ENCODE assay signal across 1 cellular context in the genomic region with DNA sequence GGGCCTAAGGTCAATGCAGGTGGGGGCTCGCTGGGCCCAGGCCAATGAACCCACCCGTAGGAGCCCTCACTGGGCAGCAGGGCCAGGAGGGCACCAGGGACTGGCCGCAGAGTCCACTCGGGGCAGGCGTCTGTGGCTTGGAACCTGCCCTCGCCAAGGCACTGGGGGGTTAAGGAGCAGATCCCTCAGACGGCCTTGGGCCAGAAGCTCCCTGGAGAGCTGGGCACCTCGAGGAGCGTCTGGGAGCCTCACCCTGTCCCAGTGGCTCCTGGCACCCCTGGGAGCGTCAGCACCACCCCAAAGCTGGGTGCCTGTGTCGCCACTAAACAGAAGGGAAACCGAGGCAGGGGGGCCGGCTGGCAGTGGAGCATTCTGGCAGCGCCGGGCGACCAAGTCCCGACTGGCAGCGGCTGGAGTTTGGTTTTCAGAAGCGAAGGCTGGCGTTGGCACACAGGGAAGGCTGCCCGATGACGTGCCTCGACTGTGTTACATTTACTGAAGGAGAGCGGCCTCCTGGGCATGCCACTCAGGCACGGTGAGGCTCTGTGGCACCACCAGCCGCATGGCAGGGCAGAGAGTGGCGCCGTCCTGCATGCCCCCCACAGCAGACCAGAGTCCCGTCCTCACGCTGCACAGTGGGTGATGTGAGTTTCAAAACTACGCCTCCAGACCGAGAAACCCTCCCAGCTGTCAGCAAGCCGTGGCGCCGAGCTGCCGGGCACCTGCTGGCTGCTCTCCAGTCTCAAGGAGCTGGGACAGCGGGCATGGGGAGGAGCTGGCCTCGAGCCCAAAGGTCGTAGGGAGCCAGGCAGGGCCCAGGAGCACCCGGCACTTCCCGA.
TF ChIP-seq lines count a peak whose summit lies in the region.

No MANE protein-coding gene starts in this region.

TF ChIP-seq in IMR-90, 13 proteins besides CTCF, POLR2A, EP300 and RAD21:
- TF ChIP-seq RCOR1 (IDR thresholded peaks at IDR 0.05; ENCODE audit: insufficient replicate concordance, low read length) (no peak), FOS (IDR thresholded peaks at IDR 0.05; ENCODE audit: low read depth, low read length) (no peak), SMC3 (IDR thresholded peaks at IDR 0.05; ENCODE audit: low read depth, low read length) (no peak)
- TF ChIP-seq, protein P1, sequence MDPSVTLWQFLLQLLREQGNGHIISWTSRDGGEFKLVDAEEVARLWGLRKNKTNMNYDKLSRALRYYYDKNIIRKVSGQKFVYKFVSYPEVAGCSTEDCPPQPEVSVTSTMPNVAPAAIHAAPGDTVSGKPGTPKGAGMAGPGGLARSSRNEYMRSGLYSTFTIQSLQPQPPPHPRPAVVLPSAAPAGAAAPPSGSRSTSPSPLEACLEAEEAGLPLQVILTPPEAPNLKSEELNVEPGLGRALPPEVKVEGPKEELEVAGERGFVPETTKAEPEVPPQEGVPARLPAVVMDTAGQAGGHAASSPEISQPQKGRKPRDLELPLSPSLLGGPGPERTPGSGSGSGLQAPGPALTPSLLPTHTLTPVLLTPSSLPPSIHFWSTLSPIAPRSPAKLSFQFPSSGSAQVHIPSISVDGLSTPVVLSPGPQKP (IDR thresholded peaks at IDR 0.05; ENCODE audit: borderline replicate concordance, low read depth, low read length) = no peak
- TF ChIP-seq, protein P2, sequence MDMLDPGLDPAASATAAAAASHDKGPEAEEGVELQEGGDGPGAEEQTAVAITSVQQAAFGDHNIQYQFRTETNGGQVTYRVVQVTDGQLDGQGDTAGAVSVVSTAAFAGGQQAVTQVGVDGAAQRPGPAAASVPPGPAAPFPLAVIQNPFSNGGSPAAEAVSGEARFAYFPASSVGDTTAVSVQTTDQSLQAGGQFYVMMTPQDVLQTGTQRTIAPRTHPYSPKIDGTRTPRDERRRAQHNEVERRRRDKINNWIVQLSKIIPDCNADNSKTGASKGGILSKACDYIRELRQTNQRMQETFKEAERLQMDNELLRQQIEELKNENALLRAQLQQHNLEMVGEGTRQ (IDR thresholded peaks at IDR 0.05; ENCODE audit: low read depth, low read length) = no peak
